7 cellular contexts compared by ENCODE assay signal in the genomic region with DNA sequence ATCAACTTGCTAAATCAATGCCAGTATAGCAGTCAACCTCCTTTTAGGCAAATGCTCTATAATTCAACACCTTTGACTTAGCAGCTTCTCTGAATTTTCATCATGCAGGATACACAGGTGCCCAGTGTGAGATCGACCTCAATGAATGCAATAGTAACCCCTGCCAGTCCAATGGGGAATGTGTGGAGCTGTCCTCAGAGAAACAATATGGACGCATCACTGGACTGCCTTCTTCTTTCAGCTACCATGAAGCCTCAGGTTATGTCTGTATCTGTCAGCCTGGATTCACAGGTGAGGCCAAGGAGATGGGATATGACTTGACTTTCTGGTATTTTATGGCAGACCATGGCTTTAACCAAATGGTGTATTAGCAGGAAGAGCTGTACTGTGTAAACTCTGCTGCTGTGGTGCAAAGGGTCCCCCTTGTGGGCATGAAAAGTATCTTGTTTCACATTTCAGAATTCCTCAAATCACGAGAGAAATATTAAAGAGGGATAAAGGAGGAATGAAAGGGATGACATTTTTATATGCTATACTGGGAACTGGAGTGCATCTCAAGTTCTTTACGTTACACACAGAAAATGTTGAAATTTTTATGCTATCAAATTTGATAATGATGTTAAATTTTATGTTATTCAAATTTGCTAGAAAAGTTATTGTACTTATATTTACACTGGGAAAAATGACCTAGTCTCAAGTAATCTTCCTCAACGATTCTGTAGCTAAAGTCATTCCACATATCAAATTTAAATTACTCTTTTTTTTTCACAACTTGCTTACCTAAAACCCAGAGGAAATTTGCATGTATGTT.
DNase-seq lines count a peak whose midpoint lies in the region; ATAC-seq and TF ChIP-seq lines count a peak whose summit lies in the region.

No MANE protein-coding gene starts in this region.

- no peak overlapping the region for H2BK120ac ChIP-seq in IMR-90 (ENCODE audit: low read depth, low read length)

- H2AK9ac ChIP-seq in IMR-90 (replicated peaks; ENCODE audit: low read depth, low read length, poor library complexity): peak overlapping the region; percentile 23

- no peak overlapping the region for H2AK5ac ChIP-seq in IMR-90 (ENCODE audit: low read depth, low read length)

- H3K56ac ChIP-seq in IMR-90 (ENCODE audit: extremely low read depth, insufficient read depth, low read length): no peak overlapping the region

- H3K36me3 ChIP-seq in IMR-90 (ENCODE audit: control insufficient read depth, insufficient read depth, low read length) (no peaks in the 10 kb centered on the region), Peyer's patch (no peaks in the 10 kb centered on the region), colonic mucosa (no peaks in the 10 kb centered on the region), right lobe of liver (no peaks in the 10 kb centered on the region)

- POLR2A ChIA-PET in IMR-90 (lab: Charles Lee; ENCODE audit: unreplicated experiment): no interaction called here

- H3K27me3 ChIP-seq in IMR-90 (ENCODE audit: control insufficient read depth, insufficient read depth, low read length) (no peaks in the 10 kb centered on the region), Peyer's patch (no peaks in the 10 kb centered on the region), colonic mucosa (no peaks in the 10 kb centered on the region), right lobe of liver (no peaks in the 10 kb centered on the region)

- in situ Hi-C loops in IMR-90 (cut with MboI; ENCODE audit: low sequenced_read_pairs): no loop called here

- peak overlapping the region; percentile 68 for H2AFZ ChIP-seq in IMR-90 (replicated peaks; ENCODE audit: low read length, poor library complexity)

- no peak overlapping the region for H3K4me2 ChIP-seq in IMR-90 (ENCODE audit: low read depth, low read length)

- H3K9me1 ChIP-seq in IMR-90 (ENCODE audit: insufficient read depth, low read length): no peaks in the 10 kb centered on the region

- no peak overlapping the region for H4K5ac ChIP-seq in IMR-90 (ENCODE audit: low read depth, low read length)

- TF ChIP-seq RAD21 in IMR-90 (IDR thresholded peaks at IDR 0.05; ENCODE audit: low read length): peak; percentile 79

- CTCF ChIA-PET in IMR-90 (lab: Yijun Ruan, JAX): interaction anchor here (0.8 to 1.8 kb wide), 8 partner anchors 8 to 177 kb away, joined by 3 to 9 read pairs (median 4); no protein-coding TSS in a partner anchor

- H3K14ac ChIP-seq in IMR-90 (replicated peaks; ENCODE audit: low read depth, low read length): no peak overlapping the region

- H3K4me3 ChIP-seq in IMR-90 (ENCODE audit: insufficient read depth, low read depth, low read length): no peak overlapping the region
- H3K4me3 ChIP-seq in Peyer's patch: no peak overlapping the region
- no peak overlapping the region for H3K4me3 ChIP-seq in colonic mucosa
- H3K4me3 ChIP-seq in right lobe of liver: no peak overlapping the region

- intact Hi-C loops in IMR-90 (cut with micrococcal nuclease) (loop anchor here (1.0 to 5.0 kb wide), 4 partner anchors 28 to 615 kb away; no protein-coding TSS in a partner anchor), colonic mucosa (cut with DNase I) (no loop called here), right lobe of liver (cut with DNase I) (no loop called here)

- no peak overlapping the region for H4K8ac ChIP-seq in IMR-90 (ENCODE audit: low read depth in 2 of 2, low read length in 2 of 2)

- H3K4ac ChIP-seq in IMR-90 (ENCODE audit: low read depth, low read length): no peak overlapping the region

- H2BK20ac ChIP-seq in IMR-90 (ENCODE audit: low read depth, low read length): no peak overlapping the region

- H3K9ac ChIP-seq in IMR-90 (ENCODE audit: low read depth, low read length) (no peak overlapping the region), colonic mucosa (ENCODE audit: low read depth in 2 of 2, low read length in 2 of 2) (no peak overlapping the region)

- no peak overlapping the region for H3K18ac ChIP-seq in IMR-90 (ENCODE audit: low read depth, low read length)

- H4K91ac ChIP-seq in IMR-90 (ENCODE audit: insufficient read depth, low read depth, low read length): no peak overlapping the region

- TF ChIP-seq CTCF in IMR-90 (conservative IDR thresholded peaks at IDR 0.05; ENCODE audit: low read depth, low read length) (peak; percentile 70), Peyer's patch (IDR thresholded peaks at IDR 0.05) (peak; percentile 5 to 58 (median 48)), colonic mucosa (IDR thresholded peaks at IDR 0.05) (peak; percentile 43), right lobe of liver (IDR thresholded peaks at IDR 0.05) (peak; percentile 50 to 68 (median 63))

- H2BK5ac ChIP-seq in IMR-90 (ENCODE audit: low read depth, low read length, poor library complexity, severe bottlenecking): no peak overlapping the region

- DNase-seq in ELF-1 (ENCODE audit: low read depth, low spot score): peak; percentile 11
- DNase-seq in IMR-90: peak; percentile 58
- DNase-seq in Peyer's patch: no peak
- DNase-seq in colonic mucosa: no peak
- DNase-seq in right lobe of liver: no peak
- no peak for DNase-seq in mesenteric fat pad (ENCODE audit: low spot score)

- peak; percentile 65 for ATAC-seq in GM21390 (IDR thresholded peaks at IDR 0.05; ENCODE audit: unreplicated experiment)
- ATAC-seq in IMR-90 (ENCODE audit: low read depth): peak; percentile 83
- ATAC-seq in right lobe of liver: peak; percentile 82 to 88 (median 84)

- H3K9me3 ChIP-seq in IMR-90 (ENCODE audit: control insufficient read depth, insufficient read depth, low read length) (no peaks in the 10 kb centered on the region), Peyer's patch (no peaks in the 10 kb centered on the region), colonic mucosa (no peaks in the 10 kb centered on the region), right lobe of liver (no peaks in the 10 kb centered on the region)

- BruUV-seq in IMR-90 (replicated peaks; lab: Mats Ljungman, UMichigan): no TSS peak

- H3K4me1 ChIP-seq in IMR-90 (ENCODE audit: control insufficient read depth, insufficient read depth, low read length) (no peaks in the 10 kb centered on the region), Peyer's patch (no peaks in the 10 kb centered on the region), colonic mucosa (no peaks in the 10 kb centered on the region), right lobe of liver (peaks cover 0 to 3% (median 0%) of the 10 kb centered on the region in 4 donors)

- no peak overlapping the region for H3K27ac ChIP-seq in IMR-90 (ENCODE audit: insufficient read depth, low read length)
- H3K27ac ChIP-seq in Peyer's patch: no peak overlapping the region
- H3K27ac ChIP-seq in colonic mucosa: no peak overlapping the region
- no peak overlapping the region for H3K27ac ChIP-seq in right lobe of liver

- no peak for TF ChIP-seq POLR2A in IMR-90 (IDR thresholded peaks at IDR 0.05; ENCODE audit: low read depth, low read length)
- TF ChIP-seq POLR2A in Peyer's patch (IDR thresholded peaks at IDR 0.05): no peak
- no peak for TF ChIP-seq POLR2A in right lobe of liver (IDR thresholded peaks at IDR 0.05)

- no CpG with 5 or more reads among the region's 5 CpGs for WGBS in IMR-90 (ENCODE audit: extremely low coverage in 2 of 2, insufficient read length in 1 of 2), 2 experiments
- 49% methylated on average over 5 of the region's 5 CpGs for WGBS in right lobe of liver (ENCODE audit: insufficient coverage, low coverage, low lambda C conversion rate, missing lambda C conversion rate)

- H3K23ac ChIP-seq in IMR-90 (ENCODE audit: low read depth, low read length): no peak overlapping the region

- no peaks in the 10 kb centered on the region for H3K79me1 ChIP-seq in IMR-90 (ENCODE audit: low read depth in 1 of 2, low read length in 2 of 2)

- dilution Hi-C loops in IMR-90 (cut with HindIII; ENCODE audit: low sequenced_read_pairs, unreplicated experiment): no loop called here

- H4K20me1 ChIP-seq in IMR-90 (ENCODE audit: insufficient read depth, low read length): no peaks in the 10 kb centered on the region

- H2BK15ac ChIP-seq in IMR-90 (ENCODE audit: low read depth, low read length): no peak overlapping the region

TF ChIP-seq in IMR-90, 13 proteins besides CTCF, POLR2A, EP300 and RAD21:
- TF ChIP-seq SMC3 (IDR thresholded peaks at IDR 0.05; ENCODE audit: low read depth, low read length) (peak; percentile 69), FOS (IDR thresholded peaks at IDR 0.05; ENCODE audit: low read depth, low read length) (no peak), RCOR1 (IDR thresholded peaks at IDR 0.05; ENCODE audit: insufficient replicate concordance, low read length) (no peak), MXI1 (IDR thresholded peaks at IDR 0.05; ENCODE audit: borderline replicate concordance, low read depth, low read length) (no peak), MAZ (IDR thresholded peaks at IDR 0.05; ENCODE audit: borderline replicate concordance, low read depth, low read length) (no peak), CEBPB (IDR thresholded peaks at IDR 0.05; ENCODE audit: low read depth, low read length) (no peak), BHLHE40 (IDR thresholded peaks at IDR 0.05; ENCODE audit: low read depth, low read length) (no peak)
- TF ChIP-seq, protein P1, sequence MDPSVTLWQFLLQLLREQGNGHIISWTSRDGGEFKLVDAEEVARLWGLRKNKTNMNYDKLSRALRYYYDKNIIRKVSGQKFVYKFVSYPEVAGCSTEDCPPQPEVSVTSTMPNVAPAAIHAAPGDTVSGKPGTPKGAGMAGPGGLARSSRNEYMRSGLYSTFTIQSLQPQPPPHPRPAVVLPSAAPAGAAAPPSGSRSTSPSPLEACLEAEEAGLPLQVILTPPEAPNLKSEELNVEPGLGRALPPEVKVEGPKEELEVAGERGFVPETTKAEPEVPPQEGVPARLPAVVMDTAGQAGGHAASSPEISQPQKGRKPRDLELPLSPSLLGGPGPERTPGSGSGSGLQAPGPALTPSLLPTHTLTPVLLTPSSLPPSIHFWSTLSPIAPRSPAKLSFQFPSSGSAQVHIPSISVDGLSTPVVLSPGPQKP (IDR thresholded peaks at IDR 0.05; ENCODE audit: borderline replicate concordance, low read depth, low read length): no peak

Comparison
In these comparisons a context has a peak if more than half of its experiments do, and no peak if none do; other contexts are left out.
1. DNase-seq: peak in ELF-1 (single experiment) and IMR-90 (single experiment); none in Peyer's patch (0 of 3), colonic mucosa (single experiment), right lobe of liver (0 of 3) and mesenteric fat pad (single experiment).
2. Peak in every context shown above with its lines, with median percentiles within 50 percentile points of each other: ATAC-seq and CTCF ChIP-seq.